In the genomic region with DNA sequence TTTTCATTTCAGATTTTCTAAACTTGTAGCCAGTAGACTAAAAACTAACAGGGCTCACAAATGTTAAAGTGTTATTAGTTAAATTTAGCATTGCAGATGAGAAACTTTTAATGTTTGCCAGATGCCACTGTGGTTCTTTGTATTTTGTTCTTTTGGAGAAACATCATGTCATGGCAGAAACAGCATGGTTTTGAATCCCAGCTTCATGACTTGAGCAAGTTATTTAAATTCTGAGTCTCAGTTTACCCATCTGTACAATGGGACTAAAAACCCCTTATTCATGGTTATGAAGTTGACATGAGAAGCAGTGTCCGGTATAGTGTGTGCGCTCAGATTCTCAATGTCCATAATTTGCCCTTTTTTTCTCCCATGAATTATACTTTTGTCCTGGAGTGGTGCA, we compare ENCODE assay signal across 33 cellular contexts.
"Had no signal": no experiment of that assay in that cellular context is flagged by ENCODE, and none has a peak within 500 bp of the region (broad histone marks: within the 10 kb centered on the region; RNA-seq: fewer than 3 reads in every experiment).

No MANE protein-coding gene starts in this region.

- DNase-seq: activated CD4-positive, alpha-beta memory T cell treated with anti-CD3 and anti-CD28 coated beads for 36 hours; activated CD4-positive, alpha-beta T cell treated with anti-CD3 and anti-CD28 coated beads for 1 hour; activated CD4-positive, alpha-beta T cell treated with anti-CD3 and anti-CD28 coated beads for 36 hours; activated CD4-positive, alpha-beta T cell treated with anti-CD3 and anti-CD28 coated beads for 48 hours; activated CD4-positive, alpha-beta T cell treated with anti-CD3 and anti-CD28 coated beads, Interleukin-2, amount 50 U/mL, for 1 hour; activated CD4-positive, alpha-beta T cell treated with anti-CD3 and anti-CD28 coated beads, Interleukin-2, amount 50 U/mL, for 4 hours; activated CD4-positive, CD25-positive, alpha-beta regulatory T cell; activated CD8-positive, alpha-beta memory T cell treated with anti-CD3 and anti-CD28 coated beads, Interleukin-2, amount 50 U/mL, for 4 hours; activated CD8-positive, alpha-beta T cell treated with anti-CD3 and anti-CD28 coated beads for 36 hours; activated effector memory CD4-positive, alpha-beta T cell treated with anti-CD3 and anti-CD28 coated beads, Interleukin-2, amount 50 U/mL, for 16 hours; activated gamma-delta T cell treated with Interleukin-2 at 50 U/mL for 16 hours; activated naive CD4-positive, alpha-beta T cell; activated naive CD4-positive, alpha-beta T cell treated with anti-CD3 and anti-CD28 coated beads for 36 hours; activated naive CD4-positive, alpha-beta T cell treated with anti-CD3 and anti-CD28 coated beads, Interleukin-2, amount 50 U/mL, for 16 hours; activated naive CD8-positive, alpha-beta T cell treated with anti-CD3 and anti-CD28 coated beads for 36 hours; activated T-cell treated with anti-CD3 and anti-CD28 coated beads for 4 hours; activated T-cell treated with anti-CD3 and anti-CD28 coated beads, Interleukin-2, amount 50 U/mL, for 1 hour; activated T-cell treated with anti-CD3 and anti-CD28 coated beads, Interleukin-2, amount 50 U/mL, for 4 hours; activated T-cell treated with anti-CD3 and anti-CD28 coated beads, Interleukin-2, amount 50 U/mL, for 72 hours; adrenal gland; amniotic stem cell; aorta; body of pancreas; brain microvascular endothelial cell; central memory CD4-positive, alpha-beta T cell; cerebellar nuclear complex; SW 1271; T-helper 1 cell had no signal

- ATAC-seq: activated CD4-positive, alpha-beta T cell treated with anti-CD3 and anti-CD28 coated beads for 36 hours; activated CD4-positive, CD25-positive, alpha-beta regulatory T cell treated with anti-CD3 and anti-CD28 coated beads, Interleukin-2, amount 50 U/mL, for 24 hours; activated CD8-positive, alpha-beta T cell treated with anti-CD3 and anti-CD28 coated beads for 36 hours; activated naive CD4-positive, alpha-beta T cell treated with anti-CD3 and anti-CD28 coated beads, Interleukin-2, amount 50 U/mL, for 72 hours; activated T-cell treated with anti-CD3 and anti-CD28 coated beads, Interleukin-2, amount 50 U/mL, for 4 hours; activated T-cell treated with anti-CD3 and anti-CD28 coated beads, Interleukin-2, amount 50 U/mL, for 72 hours; activated T-helper 17 cell treated with anti-CD3 and anti-CD28 coated beads, Interleukin-2, amount 50 U/mL, for 72 hours; body of pancreas had no signal

- H3K4me3 Mint-ChIP-seq: activated CD4-positive, alpha-beta memory T cell treated with anti-CD3 and anti-CD28 coated beads for 36 hours; activated CD4-positive, alpha-beta T cell treated with anti-CD3 and anti-CD28 coated beads for 36 hours; activated CD8-positive, alpha-beta T cell treated with anti-CD3 and anti-CD28 coated beads for 36 hours; activated naive CD4-positive, alpha-beta T cell treated with anti-CD3 and anti-CD28 coated beads for 36 hours; activated naive CD8-positive, alpha-beta T cell treated with anti-CD3 and anti-CD28 coated beads for 36 hours; activated T-cell treated with anti-CD3 and anti-CD28 coated beads, Interleukin-2, amount 50 U/mL, for 4 hours; activated T-cell treated with anti-CD3 and anti-CD28 coated beads, Interleukin-2, amount 50 U/mL, for 72 hours; activated T-helper 1 cell treated with anti-CD3 and anti-CD28 coated beads, Interleukin-12 subunit alpha, Interleukin-12 subunit beta, Interleukin-2, Interleukin-4 antibody, amounts not matched to agents 30 ng/mL and 10 ng/mL and 1 ng/mL, durations not matched to agents 14 hours and 24 hours and 36 hours; activated T-helper 17 cell treated with anti-CD3 and anti-CD28 coated beads, Interleukin-2, amount 50 U/mL, for 72 hours; T-helper 1 cell treated with Interleukin-12 subunit alpha and Interleukin-12 subunit beta and Interleukin-4 antibody, amounts not matched to agents 30 μg/mL and 1 μg/mL, for 36 hours had no signal

- H3K9me3 Mint-ChIP-seq: activated CD4-positive, alpha-beta memory T cell treated with anti-CD3 and anti-CD28 coated beads for 36 hours; activated CD8-positive, alpha-beta T cell treated with anti-CD3 and anti-CD28 coated beads for 36 hours; activated naive CD4-positive, alpha-beta T cell treated with anti-CD3 and anti-CD28 coated beads for 36 hours; activated naive CD4-positive, alpha-beta T cell treated with anti-CD3 and anti-CD28 coated beads, Interleukin-2, amount 50 U/mL, for 72 hours; activated T-cell treated with anti-CD3 and anti-CD28 coated beads, Interleukin-2, amount 50 U/mL, for 4 hours; activated T-cell treated with anti-CD3 and anti-CD28 coated beads, Interleukin-2, amount 50 U/mL, for 72 hours; activated T-helper 1 cell treated with anti-CD3 and anti-CD28 coated beads, Interleukin-12 subunit alpha, Interleukin-12 subunit beta, Interleukin-2, Interleukin-4 antibody, amounts not matched to agents 30 ng/mL and 10 ng/mL and 1 ng/mL, durations not matched to agents 14 hours and 24 hours and 36 hours; activated T-helper 17 cell treated with anti-CD3 and anti-CD28 coated beads, Interleukin-2, amount 50 U/mL, for 72 hours; T-helper 1 cell treated with Interleukin-12 subunit alpha and Interleukin-12 subunit beta and Interleukin-4 antibody, amounts not matched to agents 30 μg/mL and 1 μg/mL, for 36 hours had no signal

- H3K27ac Mint-ChIP-seq: activated CD4-positive, alpha-beta memory T cell treated with anti-CD3 and anti-CD28 coated beads for 36 hours; activated CD4-positive, alpha-beta T cell treated with anti-CD3 and anti-CD28 coated beads for 36 hours; activated CD8-positive, alpha-beta T cell treated with anti-CD3 and anti-CD28 coated beads for 36 hours; activated naive CD4-positive, alpha-beta T cell treated with anti-CD3 and anti-CD28 coated beads for 36 hours; activated naive CD4-positive, alpha-beta T cell treated with anti-CD3 and anti-CD28 coated beads, Interleukin-2, amount 50 U/mL, for 72 hours; activated T-cell treated with anti-CD3 and anti-CD28 coated beads, Interleukin-2, amount 50 U/mL, for 72 hours; activated T-helper 1 cell treated with anti-CD3 and anti-CD28 coated beads, Interleukin-12 subunit alpha, Interleukin-12 subunit beta, Interleukin-2, Interleukin-4 antibody, amounts not matched to agents 30 ng/mL and 10 ng/mL and 1 ng/mL, durations not matched to agents 14 hours and 24 hours and 36 hours; activated T-helper 17 cell treated with anti-CD3 and anti-CD28 coated beads, Interleukin-2, amount 50 U/mL, for 72 hours; T-helper 1 cell treated with Interleukin-12 subunit alpha and Interleukin-12 subunit beta and Interleukin-4 antibody, amounts not matched to agents 30 μg/mL and 1 μg/mL, for 36 hours had no signal

- H3K27me3 Mint-ChIP-seq: activated CD4-positive, alpha-beta memory T cell treated with anti-CD3 and anti-CD28 coated beads for 36 hours; activated CD4-positive, alpha-beta T cell treated with anti-CD3 and anti-CD28 coated beads for 36 hours; activated CD8-positive, alpha-beta T cell treated with anti-CD3 and anti-CD28 coated beads for 36 hours; activated naive CD8-positive, alpha-beta T cell treated with anti-CD3 and anti-CD28 coated beads for 36 hours; activated T-helper 17 cell treated with anti-CD3 and anti-CD28 coated beads, Interleukin-2, amount 50 U/mL, for 72 hours had no signal
